Comparison of ENCODE assay signal across 26 cellular contexts in the genomic region with DNA sequence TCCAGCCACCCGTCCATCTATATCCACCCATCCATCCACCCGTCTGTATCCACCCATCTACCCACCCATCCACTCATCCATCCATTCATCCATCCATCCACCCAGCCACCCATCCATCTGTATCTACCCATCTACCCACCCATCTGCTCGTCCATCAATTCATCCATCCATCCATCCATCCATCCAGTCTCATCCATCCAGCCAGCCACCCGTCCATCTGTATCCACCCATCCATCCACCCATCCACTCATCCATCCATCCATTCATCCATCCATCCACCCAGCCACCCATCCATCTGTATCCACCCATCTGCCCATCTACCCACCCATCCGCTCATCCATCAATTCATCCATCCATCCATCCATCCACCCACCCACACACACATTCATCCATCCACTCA.
DNase-seq lines count a peak whose midpoint lies in the region; ATAC-seq, FAIRE-seq and TF ChIP-seq lines count a peak whose summit lies in the region.
"Had no signal": no experiment of that assay in that cellular context is flagged by ENCODE, and none has a peak within 500 bp of the region (broad histone marks: within the 10 kb centered on the region; RNA-seq: fewer than 3 reads in every experiment).

No MANE protein-coding gene starts in this region.

- FAIRE-seq in HTR-8/SVneo (lab: Jason Lieb, UNC) (peak; percentile 91), bronchial epithelial cell (lab: Jason Lieb, UNC) (peak; percentile 97), urothelium cell line (lab: Jason Lieb, UNC) (peak; percentile 99)
- FAIRE-seq: A204.1, GM12878, GM12892, GM18507, GM19239 had no signal

- peaks cover 2% of the 10 kb centered on the region for H3K27me3 ChIP-seq in bronchial epithelial cell (ENCODE audit: control insufficient read depth, insufficient read depth, low read length)
- H3K27me3 ChIP-seq: BLaER1 had no signal

- ATAC-seq in HG03460 (IDR thresholded peaks at IDR 0.05; ENCODE audit: unreplicated experiment), result no peak
- ATAC-seq in HG03139 (IDR thresholded peaks at IDR 0.05; ENCODE audit: unreplicated experiment), result no peak
- ATAC-seq: GM12878 had no signal

- no peak overlapping the region for H3K4me3 ChIP-seq in bronchial epithelial cell (ENCODE audit: low read depth, low read length)
- H3K4me3 ChIP-seq: BLaER1, GM12878 had no signal

- DNase-seq in HTR-8/SVneo (ENCODE audit: insufficient read length, low spot score) (no peak), bronchial epithelial cell (ENCODE audit: low read depth) (no peak), urothelium cell line (ENCODE audit: low spot score) (no peak), cerebellar nuclear complex (lab: John Stamatoyannopoulos, UW) (no peak)
- DNase-seq: 8988T; ACHN; BE2C; C1 segment of cervical spinal cord; CD4-positive, alpha-beta memory T cell; CD4-positive, CD25-positive, alpha-beta regulatory T cell; CD8-positive, alpha-beta memory T cell; DMS 273 treated with DMSO at 0.1 percent for 48 hours; DMS153; DMS53; DMS79; DND-41; EL; GDM1 had no signal

- no peak for TF ChIP-seq CTCF in bronchial epithelial cell (IDR thresholded peaks at IDR 0.05; ENCODE audit: insufficient read depth, low read length, severe bottlenecking)

- no peaks in the 10 kb centered on the region for H3K36me3 ChIP-seq in bronchial epithelial cell (ENCODE audit: control insufficient read depth, insufficient read depth, low read length)
- H3K36me3 ChIP-seq: BE2C, BLaER1 had no signal
